ENCODE assay signal across 21 cellular contexts in genomic region chr18:3388980-3389379, GRCh38.
DNase-seq lines count a peak whose midpoint lies in the region; TF ChIP-seq lines count a peak whose summit lies in the region.
"Had no signal": no experiment of that assay in that cellular context is flagged by ENCODE, and none has a peak within 500 bp of the region (broad histone marks: within the 10 kb centered on the region; RNA-seq: fewer than 3 reads in every experiment).

No MANE protein-coding gene starts in this region.

- H3K36me3 ChIP-seq in smooth muscle cell (ENCODE audit: low read depth), result no peaks in the 10 kb centered on the region
- no peaks in the 10 kb centered on the region for H3K36me3 ChIP-seq in vagina
- H3K36me3 ChIP-seq: BLaER1 had no signal

- no peak overlapping the region for H3K27ac ChIP-seq in RWPE1
- peak overlapping the region; percentile 12 for H3K27ac ChIP-seq in epithelial cell of prostate
- H3K27ac ChIP-seq in smooth muscle cell (ENCODE audit: low read depth), result peak overlapping the region; percentile 14
- H3K27ac ChIP-seq in vagina, result no peak overlapping the region
- H3K27ac ChIP-seq: BLaER1, SK-N-MC had no signal

- no peak for TF ChIP-seq POLR2A in vagina (IDR thresholded peaks at IDR 0.05)

- H3K9me3 ChIP-seq in smooth muscle cell (replicated peaks; ENCODE audit: low read depth), result peaks cover 8% of the 10 kb centered on the region
- no peaks in the 10 kb centered on the region for H3K9me3 ChIP-seq in vagina

- H3K4me1 ChIP-seq in smooth muscle cell (ENCODE audit: low read depth) (peaks cover 6% of the 10 kb centered on the region), vagina (no peaks in the 10 kb centered on the region)

- H4K20me1 ChIP-seq in smooth muscle cell (ENCODE audit: low read depth), result no peaks in the 10 kb centered on the region
- H4K20me1 ChIP-seq: BLaER1 had no signal

- WGBS in smooth muscle cell (ENCODE audit: low lambda C conversion rate), result 72% methylated on average over 4 of the region's 4 CpGs

- DNase-seq in M059J (ENCODE audit: low read depth) (peak; percentile 69), RWPE1 (ENCODE audit: low spot score) (peak; percentile 9), epithelial cell of prostate (ENCODE audit: low read depth, low spot score) (peak; percentile 43), smooth muscle cell (lab: John Stamatoyannopoulos, UW; ENCODE audit: unreplicated experiment) (no peak), T-helper 1 cell (no peak), vagina (ENCODE audit: extremely low spot score in 2 of 2) (no peak), DMS153 (lab: John Stamatoyannopoulos, UW) (no peak)
- DNase-seq: ACHN; CD4-positive, alpha-beta T cell; COR-L47; Karpas-422; MM.1S; NCI-H1092 treated with DMSO at 0.1 percent for 48 hours; NCI-H146; NCI-H2029; NCI-H2227 treated with DMSO at 0.1 percent for 48 hours; NCI-H524; SHP77 treated with DMSO at 0.1 percent for 48 hours; SW 1271 had no signal

- no peak overlapping the region for H3K4me3 ChIP-seq in smooth muscle cell
- no peak overlapping the region for H3K4me3 ChIP-seq in vagina
- H3K4me3 ChIP-seq: BLaER1, SK-N-MC had no signal

- H3K27me3 ChIP-seq in smooth muscle cell (ENCODE audit: low read depth), result no peaks in the 10 kb centered on the region
- no peaks in the 10 kb centered on the region for H3K27me3 ChIP-seq in vagina
- H3K27me3 ChIP-seq: BLaER1 had no signal

- CTCF ChIA-PET in RWPE1 (lab: Yijun Ruan, JAX), result no interaction called here

- no peak overlapping the region for H3K4me2 ChIP-seq in smooth muscle cell
- H3K4me2 ChIP-seq: BLaER1 had no signal

- POLR2A ChIA-PET in RWPE1 (lab: Yijun Ruan, JAX; ENCODE audit: low non-redundant PET), result no interaction called here

- H3F3A ChIP-seq in smooth muscle cell (ENCODE audit: low read depth), result peaks cover 2% of the 10 kb centered on the region

- no peak overlapping the region for H3K9ac ChIP-seq in smooth muscle cell (ENCODE audit: low read depth)
- H3K9ac ChIP-seq: BLaER1 had no signal

- TF ChIP-seq CTCF in RWPE1 (conservative IDR thresholded peaks at IDR 0.05; ENCODE audit: low read depth) (no peak), smooth muscle cell (IDR thresholded peaks at IDR 0.05; ENCODE audit: borderline replicate concordance, insufficient read depth, poor library complexity, severe bottlenecking) (no peak), vagina (IDR thresholded peaks at IDR 0.05) (no peak)

- H2AFZ ChIP-seq in smooth muscle cell (ENCODE audit: low read depth), result no peak overlapping the region

- intact Hi-C loops in vagina (cut with DNase I), result no loop called here

- H3K79me2 ChIP-seq in smooth muscle cell (ENCODE audit: low read depth), result no peaks in the 10 kb centered on the region

Comparison
In these comparisons a context has a peak if more than half of its experiments do, and no peak if none do; other contexts are left out.
1. DNase-seq: peak in M059J (single experiment), RWPE1 (single experiment) and epithelial cell of prostate (single experiment); none in smooth muscle cell (single experiment), T-helper 1 cell (0 of 5), vagina (0 of 2) and DMS153 (single experiment).
2. H3K27ac ChIP-seq: peak in epithelial cell of prostate (single experiment) and smooth muscle cell (single experiment); none in RWPE1 (single experiment) and vagina (single experiment).